In genomic region chr10:42926831-42927230, GRCh38 we compare ENCODE assay signal across 15 cellular contexts.
A peak's percentile ranks its signal among the peaks of the same experiment; 100 is the strongest.
DNase-seq lines count a peak whose midpoint lies in the region; ATAC-seq, FAIRE-seq and TF ChIP-seq lines count a peak whose summit lies in the region.
"Had no signal": no experiment of that assay in that cellular context is flagged by ENCODE, and none has a peak within 500 bp of the region (broad histone marks: within the 10 kb centered on the region; RNA-seq: fewer than 3 reads in every experiment).

No MANE protein-coding gene starts in this region.

- H2BK15ac ChIP-seq in mesendoderm (replicated peaks; ENCODE audit: low read depth) = no peak overlapping the region

- H4K20me1 ChIP-seq in HCT116 (ENCODE audit: insufficient read depth) (no peaks in the 10 kb centered on the region), astrocyte (ENCODE audit: insufficient read depth, low read length) (no peaks in the 10 kb centered on the region)

- H3K4me1 Mint-ChIP-seq in astrocyte (ENCODE audit: low read depth, unreplicated experiment) = peaks cover 10% of the 10 kb centered on the region
- H3K4me1 Mint-ChIP-seq in activated T-cell treated with anti-CD3 and anti-CD28 coated beads, Interleukin-2, amount 50 U/mL, for 72 hours (ENCODE audit: low read depth) = no peaks in the 10 kb centered on the region
- H3K4me1 Mint-ChIP-seq: activated B cell treated with CpG ODN at 0.5 μM for 24 hours had no signal

- H3K4me3 ChIP-seq in HCT116 (replicated peaks in 1 of 2; ENCODE audit: low read depth in 1 of 2, low read length in 2 of 2) (no peak overlapping the region), astrocyte (ENCODE audit: insufficient read depth, low read depth, low read length) (no peak overlapping the region), mesendoderm (ENCODE audit: low read length) (no peak overlapping the region)
- H3K4me3 ChIP-seq: SK-N-MC had no signal

- FAIRE-seq in astrocyte (lab: Jason Lieb, UNC) = no peak

- H3K4ac ChIP-seq in mesendoderm (ENCODE audit: low read depth, low read length) = no peak overlapping the region

- H3K27ac ChIP-seq in HCT116 (ENCODE audit: low read depth, low read length) (no peak overlapping the region), astrocyte (ENCODE audit: low read depth, low read length) (no peak overlapping the region), mesendoderm (ENCODE audit: low read depth, low read length) (no peak overlapping the region)
- H3K27ac ChIP-seq: SK-N-MC had no signal

- WGBS in mesendoderm (ENCODE audit: extremely low coverage, insufficient coverage, low lambda C conversion rate) = no CpG with 5 or more reads among the region's 6 CpGs

- H3K9me2 ChIP-seq in HCT116 (ENCODE audit: insufficient read depth) = no peaks in the 10 kb centered on the region

- no peak overlapping the region for H2BK120ac ChIP-seq in mesendoderm (ENCODE audit: low read depth, low read length)

- CTCF ChIA-PET in HCT116 (lab: Charles Lee) = no interaction called here

- DNase-seq in AG20443 (ENCODE audit: low spot score) (peak; percentile 40), HCT116 (ENCODE audit: low read depth, low spot score) (no peak), astrocyte (ENCODE audit: low read depth) (no peak), mesendoderm (peak; percentile 71), cerebellum (ENCODE audit: low spot score) (no peak), NCI-H2029 treated with DMSO at 0.1 percent for 48 hours (lab: John Stamatoyannopoulos, UW) (no peak), NCI-H2107 (lab: John Stamatoyannopoulos, UW) (no peak)
- DNase-seq in activated T-cell treated with anti-CD3 and anti-CD28 coated beads, Interleukin-2, amount 50 U/mL, for 72 hours = no peak
- DNase-seq: activated B cell treated with CpG ODN at 0.5 μM for 24 hours; CD4-positive, alpha-beta T cell; mammary epithelial cell; NCI-H1436; stimulated activated naive CD4-positive, alpha-beta T cell treated with Interleukin-2 at 50 U/mL for 16 hours had no signal

- peak; percentile 72 for ATAC-seq in HCT116
- no peak for ATAC-seq in activated T-cell treated with anti-CD3 and anti-CD28 coated beads, Interleukin-2, amount 50 U/mL, for 72 hours (replicated peaks in 1 of 2)

- H4K5ac ChIP-seq in mesendoderm (ENCODE audit: low read length) = no peak overlapping the region

- H3K27me3 ChIP-seq in HCT116 (ENCODE audit: insufficient read depth, low read length) = no peaks in the 10 kb centered on the region
- peaks cover 2% of the 10 kb centered on the region for H3K27me3 ChIP-seq in astrocyte (ENCODE audit: insufficient read depth, low read length)
- no peaks in the 10 kb centered on the region for H3K27me3 ChIP-seq in mesendoderm (ENCODE audit: insufficient read depth, low read length, poor library complexity)

- H3K9me3 ChIP-seq in HCT116 (ENCODE audit: control insufficient read depth in 1 of 2, insufficient read depth in 1 of 2, low read depth in 1 of 2, low read length in 2 of 2) (no peaks in the 10 kb centered on the region), astrocyte (ENCODE audit: insufficient read depth, low read depth, low read length) (no peaks in the 10 kb centered on the region)

- H4K8ac ChIP-seq in mesendoderm (ENCODE audit: low read depth, low read length) = no peak overlapping the region

- TF ChIP-seq CTCF in HCT116 (IDR thresholded peaks at IDR 0.05 in 2 of 3, conservative IDR thresholded peaks at IDR 0.05 in 1 of 3; ENCODE audit: borderline replicate concordance in 1 of 3, insufficient read depth in 1 of 3, low read depth in 2 of 3, low read length in 2 of 3) (no peak), astrocyte (IDR thresholded peaks at IDR 0.05; ENCODE audit: insufficient read depth, low read depth, low read length) (no peak)

- peak overlapping the region; percentile 28 for H3K4me2 ChIP-seq in HCT116 (ENCODE audit: low read length)
- no peak overlapping the region for H3K4me2 ChIP-seq in astrocyte (ENCODE audit: low read length)
- no peak overlapping the region for H3K4me2 ChIP-seq in mesendoderm (ENCODE audit: low read length)

- H3K36me3 Mint-ChIP-seq in astrocyte (ENCODE audit: low read depth, unreplicated experiment) = peaks cover 4% of the 10 kb centered on the region
- H3K36me3 Mint-ChIP-seq in activated T-cell treated with anti-CD3 and anti-CD28 coated beads, Interleukin-2, amount 50 U/mL, for 72 hours (ENCODE audit: insufficient read depth in 2 of 2) = peaks cover 0 to 4% of the 10 kb centered on the region in 2 donors

- no peaks in the 10 kb centered on the region for H3K79me1 ChIP-seq in mesendoderm (ENCODE audit: low read length)

- H2AK5ac ChIP-seq in mesendoderm (ENCODE audit: low read length) = no peak overlapping the region

- TF ChIP-seq RAD21 in HCT116 (IDR thresholded peaks at IDR 0.05; ENCODE audit: low read depth) = no peak

- H3K36me3 ChIP-seq in HCT116 (ENCODE audit: control insufficient read depth in 1 of 2, insufficient read depth in 2 of 2, low read length in 2 of 2) = no peaks in the 10 kb centered on the region; a peak in 1 of 4 replicates
- no peaks in the 10 kb centered on the region for H3K36me3 ChIP-seq in astrocyte (ENCODE audit: insufficient read depth, low read length)
- no peaks in the 10 kb centered on the region for H3K36me3 ChIP-seq in mesendoderm (ENCODE audit: control insufficient read depth, insufficient read depth, low read length)

- no peak overlapping the region for H3K23ac ChIP-seq in mesendoderm (ENCODE audit: low read length)

- BruUV-seq in HCT116 (replicated peaks; lab: Mats Ljungman, UMichigan) = no TSS peak

- H3K9ac ChIP-seq in HCT116 (ENCODE audit: low read length) (no peak overlapping the region), astrocyte (ENCODE audit: low read length) (no peak overlapping the region), mesendoderm (ENCODE audit: low read length) (no peak overlapping the region)

- peaks cover 42% of the 10 kb centered on the region for H3K27me3 Mint-ChIP-seq in astrocyte (ENCODE audit: low read depth, unreplicated experiment)
- peaks cover 13% of the 10 kb centered on the region for H3K27me3 Mint-ChIP-seq in activated T-cell treated with anti-CD3 and anti-CD28 coated beads, Interleukin-2, amount 50 U/mL, for 72 hours (ENCODE audit: low read depth)

- peaks cover 6 to 7% of the 10 kb centered on the region in 2 experiments; a peak in 2 of 4 replicates for H3K4me1 ChIP-seq in HCT116 (ENCODE audit: control insufficient read depth in 1 of 2, insufficient read depth in 2 of 2, low read length in 2 of 2)
- no peaks in the 10 kb centered on the region for H3K4me1 ChIP-seq in astrocyte (ENCODE audit: insufficient read depth, low read length)
- H3K4me1 ChIP-seq in mesendoderm (ENCODE audit: control insufficient read depth, low read depth, low read length) = peaks cover 2% of the 10 kb centered on the region

- no peaks in the 10 kb centered on the region for H3K79me2 ChIP-seq in HCT116 (ENCODE audit: insufficient read depth, low read length)
- no peaks in the 10 kb centered on the region for H3K79me2 ChIP-seq in astrocyte (ENCODE audit: insufficient read depth, low read length)
- H3K79me2 ChIP-seq in mesendoderm (ENCODE audit: control insufficient read depth, insufficient read depth, low read length) = no peaks in the 10 kb centered on the region

- H3K9me3 Mint-ChIP-seq in astrocyte (ENCODE audit: unreplicated experiment) = peaks cover 7% of the 10 kb centered on the region
- H3K9me3 Mint-ChIP-seq in activated T-cell treated with anti-CD3 and anti-CD28 coated beads, Interleukin-2, amount 50 U/mL, for 72 hours = peaks cover 4 to 6% of the 10 kb centered on the region in 2 donors

- peak overlapping the region; percentile 26 for H3K27ac Mint-ChIP-seq in astrocyte (ENCODE audit: unreplicated experiment)
- H3K27ac Mint-ChIP-seq in activated T-cell treated with anti-CD3 and anti-CD28 coated beads, Interleukin-2, amount 50 U/mL, for 72 hours = no peak overlapping the region
- H3K27ac Mint-ChIP-seq: activated B cell treated with CpG ODN at 0.5 μM for 24 hours; CD4-positive, alpha-beta T cell; progenitor cell of endocrine pancreas had no signal

- H3K4me3 Mint-ChIP-seq in astrocyte (ENCODE audit: unreplicated experiment) = no peak overlapping the region
- no peak overlapping the region for H3K4me3 Mint-ChIP-seq in activated T-cell treated with anti-CD3 and anti-CD28 coated beads, Interleukin-2, amount 50 U/mL, for 72 hours
- H3K4me3 Mint-ChIP-seq: activated B cell treated with CpG ODN at 0.5 μM for 24 hours; CD4-positive, alpha-beta T cell had no signal

- no peak for TF ChIP-seq POLR2A in HCT116 (IDR thresholded peaks at IDR 0.05; ENCODE audit: borderline replicate concordance, extremely low read depth, insufficient read depth, insufficient read length)

- H3K56ac ChIP-seq in mesendoderm (ENCODE audit: low read length) = no peak overlapping the region

- POLR2A ChIA-PET in HCT116 (lab: Charles Lee) = no interaction called here

- RAD21 ChIA-PET in HCT116 (lab: Charles Lee; ENCODE audit: low non-redundant PET in 1 of 2, low total read pairs in 2 of 2, uncharacterized antibody in 2 of 2, unreplicated experiment in 2 of 2) = no interaction called here

- no peak overlapping the region for H2BK5ac ChIP-seq in mesendoderm (ENCODE audit: low read length)

- H2AFZ ChIP-seq in HCT116 (ENCODE audit: low read depth, low read length, poor library complexity, severe bottlenecking) = no peak overlapping the region
- no peak overlapping the region for H2AFZ ChIP-seq in astrocyte (ENCODE audit: low read depth, low read length)

- no peak overlapping the region for H3K18ac ChIP-seq in mesendoderm (ENCODE audit: low read length)

- intact Hi-C loops in HCT116 (cut with micrococcal nuclease) = no loop called here

TF ChIP-seq in HCT116, 20 proteins besides CTCF, POLR2A, EP300 and RAD21:
- TF ChIP-seq ZBTB33 (IDR thresholded peaks at IDR 0.05; ENCODE audit: extremely low read depth, insufficient replicate concordance, low read length) (no peak), YY1 (IDR thresholded peaks at IDR 0.05; ENCODE audit: extremely low read depth, insufficient replicate concordance, low read depth, low read length) (no peak), EZH2 (IDR thresholded peaks at IDR 0.05) (no peak), CBX3 (IDR thresholded peaks at IDR 0.05; ENCODE audit: low read depth) (no peak), TCF7L2 (IDR thresholded peaks at IDR 0.05; ENCODE audit: borderline replicate concordance, extremely low read depth, insufficient read depth, insufficient read length) (no peak)

Comparison
In these comparisons a context has a peak if more than half of its experiments do, and no peak if none do; other contexts are left out.
1. DNase-seq: peak in AG20443 (single experiment) and mesendoderm (single experiment); none in HCT116 (single experiment), astrocyte (single experiment), cerebellum (single experiment), NCI-H2029 treated with DMSO at 0.1 percent for 48 hours (single experiment), NCI-H2107 (single experiment) and activated T-cell treated with anti-CD3 and anti-CD28 coated beads, Interleukin-2, amount 50 U/mL, for 72 hours (0 of 2).